Comparison of ENCODE assay signal across 16 cellular contexts in the genomic region with DNA sequence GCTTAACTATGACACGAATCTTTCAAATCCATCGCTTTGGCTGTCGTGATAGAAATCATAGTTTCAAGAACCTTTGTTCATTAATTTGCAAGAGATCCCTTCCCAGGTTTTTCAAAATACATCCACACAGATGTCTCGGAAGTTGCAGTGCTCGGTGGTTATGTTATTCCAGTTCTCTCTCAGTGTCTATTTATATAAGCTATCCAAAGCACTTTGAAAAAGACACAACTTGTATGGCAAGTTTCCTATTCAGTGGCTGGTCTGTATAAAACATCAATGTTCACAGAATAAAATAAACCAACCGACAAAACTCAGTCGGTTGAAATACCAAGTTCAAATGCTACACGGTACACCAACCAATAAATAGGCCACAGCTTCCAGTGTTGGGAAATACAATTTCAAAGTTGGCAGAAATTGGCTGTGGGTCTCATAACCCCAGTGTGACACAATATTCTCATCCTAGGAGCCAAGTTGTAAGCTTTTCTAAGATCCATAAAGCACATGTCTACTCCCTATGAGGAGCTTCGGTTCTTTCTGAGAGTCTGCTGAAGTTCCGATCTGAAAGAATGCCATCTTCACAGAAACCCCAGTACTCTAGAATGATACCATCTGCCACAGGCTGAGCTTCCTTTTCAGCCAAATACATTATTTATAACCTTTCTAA. TPM values are rescaled to one million over a fixed set of nuclear protein-coding genes. Genes with fewer than 3 reads are reported as not detected.
A peak's percentile ranks its signal among the peaks of the same experiment; 100 is the strongest.
DNase-seq lines count a peak whose midpoint lies in the region; ATAC-seq and TF ChIP-seq lines count a peak whose summit lies in the region.
"Had no signal": no experiment of that assay in that cellular context is flagged by ENCODE, and none has a peak within 500 bp of the region (broad histone marks: within the 10 kb centered on the region; RNA-seq: fewer than 3 reads in every experiment).

No MANE protein-coding gene starts in this region.

- intact Hi-C loops in gastrocnemius medialis (cut with DNase I; ENCODE audit: low total_unique reads) = no loop called here

- DNase-seq in activated T-cell treated with anti-CD3 and anti-CD28 coated beads, Interleukin-2, amount 50 U/mL, for 24 hours = no peak
- DNase-seq in activated T-cell treated with anti-CD3 and anti-CD28 coated beads, Interleukin-2, amount 50 U/mL, for 1 hour = no peak
- peak; percentile 41 for DNase-seq in NOMO-1 treated with DMSO at 0.1 percent for 48 hours (lab: John Stamatoyannopoulos, UW; ENCODE audit: unreplicated experiment)
- DNase-seq in cerebellar cortex (ENCODE audit: low spot score) = peak; percentile 63
- DNase-seq in gastrocnemius medialis = no peak
- DNase-seq in endothelial cell (ENCODE audit: low spot score) = no peak
- DNase-seq in NCI-H1930 (lab: John Stamatoyannopoulos, UW) = no peak
- DNase-seq: amniotic stem cell, cortex of kidney, mammary epithelial cell, NCI-H1694 treated with DMSO at 0.1 percent for 48 hours, NCI-H69, occipital lobe, RPMI8226, tibial artery had no signal

- no peaks in the 10 kb centered on the region for H3K9me3 ChIP-seq in gastrocnemius medialis
- H3K9me3 ChIP-seq: tibial artery had no signal

- no peak for TF ChIP-seq POLR2A in gastrocnemius medialis (IDR thresholded peaks at IDR 0.05)

- H3K4me1 ChIP-seq in gastrocnemius medialis = peaks cover 18 to 28% of the 10 kb centered on the region in 2 donors

- in situ Hi-C loops in gastrocnemius medialis (cut with MboI; ENCODE audit: low sequenced_read_pairs in 4 of 4) = no loop called here

- H3K4me3 Mint-ChIP-seq in activated T-cell treated with anti-CD3 and anti-CD28 coated beads, Interleukin-2, amount 50 U/mL, for 24 hours = peak overlapping the region; percentile 15
- no peak overlapping the region for H3K4me3 Mint-ChIP-seq in endothelial cell (ENCODE audit: unreplicated experiment)

- no peak overlapping the region for H3K4me3 ChIP-seq in gastrocnemius medialis
- H3K4me3 ChIP-seq: tibial artery had no signal

- H3K27me3 Mint-ChIP-seq in activated T-cell treated with anti-CD3 and anti-CD28 coated beads, Interleukin-2, amount 50 U/mL, for 24 hours = no peaks in the 10 kb centered on the region
- no peaks in the 10 kb centered on the region for H3K27me3 Mint-ChIP-seq in endothelial cell (ENCODE audit: unreplicated experiment)

- H3K27ac Mint-ChIP-seq in activated T-cell treated with anti-CD3 and anti-CD28 coated beads, Interleukin-2, amount 50 U/mL, for 24 hours = peak overlapping the region; percentile 87
- H3K27ac Mint-ChIP-seq in endothelial cell (ENCODE audit: unreplicated experiment) = no peak overlapping the region

- H3K9me3 Mint-ChIP-seq in activated T-cell treated with anti-CD3 and anti-CD28 coated beads, Interleukin-2, amount 50 U/mL, for 24 hours = no peaks in the 10 kb centered on the region
- H3K9me3 Mint-ChIP-seq in endothelial cell (ENCODE audit: unreplicated experiment) = no peaks in the 10 kb centered on the region

- TF ChIP-seq CTCF in gastrocnemius medialis (IDR thresholded peaks at IDR 0.05 in 4 of 5, conservative IDR thresholded peaks at IDR 0.05 in 1 of 5) (no peak), endothelial cell (IDR thresholded peaks at IDR 0.05; ENCODE audit: unreplicated experiment) (no peak)

- H3K27ac ChIP-seq in gastrocnemius medialis = peak overlapping the region; percentile 34 to 61 (median 46)
- H3K27ac ChIP-seq: tibial artery had no signal

- ATAC-seq in gastrocnemius medialis (peak in 1 of 2 donors; percentile 78), GM19395 (IDR thresholded peaks at IDR 0.05; ENCODE audit: unreplicated experiment) (no peak)

- peaks cover 97% of the 10 kb centered on the region for H3K4me1 Mint-ChIP-seq in activated T-cell treated with anti-CD3 and anti-CD28 coated beads, Interleukin-2, amount 50 U/mL, for 24 hours (ENCODE audit: low read depth)
- H3K4me1 Mint-ChIP-seq in endothelial cell (ENCODE audit: unreplicated experiment) = no peaks in the 10 kb centered on the region

- H3K27me3 ChIP-seq in gastrocnemius medialis = no peaks in the 10 kb centered on the region
- H3K27me3 ChIP-seq: tibial artery had no signal

- peaks cover 0 to 6% of the 10 kb centered on the region in 2 donors for H3K36me3 ChIP-seq in gastrocnemius medialis

- H3K36me3 Mint-ChIP-seq in activated T-cell treated with anti-CD3 and anti-CD28 coated beads, Interleukin-2, amount 50 U/mL, for 24 hours (ENCODE audit: low read depth) = peaks cover 99% of the 10 kb centered on the region
- no peaks in the 10 kb centered on the region for H3K36me3 Mint-ChIP-seq in endothelial cell (ENCODE audit: low read depth, unreplicated experiment)

RNA-seq across cellular contexts. Expression of gene SATB1, which starts 23.7 kb away (rescaled TPM):
- 10 to 100 TPM; 40.9 to 69.6 (median 41.7) TPM for total RNA-seq in gastrocnemius medialis
- 28.2 TPM for total RNA-seq in endothelial cell (ENCODE audit: unreplicated experiment)

Comparison
In these comparisons a context has a peak if more than half of its experiments do, and no peak if none do; other contexts are left out.
1. DNase-seq: peak in NOMO-1 treated with DMSO at 0.1 percent for 48 hours (single experiment) and cerebellar cortex (single experiment); none in activated T-cell treated with anti-CD3 and anti-CD28 coated beads, Interleukin-2, amount 50 U/mL, for 24 hours (single experiment), activated T-cell treated with anti-CD3 and anti-CD28 coated beads, Interleukin-2, amount 50 U/mL, for 1 hour (single experiment), gastrocnemius medialis (0 of 2), endothelial cell (single experiment) and NCI-H1930 (0 of 2).